Comparison of ENCODE assay signal across 16 cellular contexts in genomic region chr17:608911-609882, GRCh38.
DNase-seq lines count a peak whose midpoint lies in the region; ATAC-seq and TF ChIP-seq lines count a peak whose summit lies in the region.
"Had no signal": no experiment of that assay in that cellular context is flagged by ENCODE, and none has a peak within 500 bp of the region (broad histone marks: within the 10 kb centered on the region; RNA-seq: fewer than 3 reads in every experiment).

No MANE protein-coding gene starts in this region.

- no peak overlapping the region for H4K12ac ChIP-seq in trophoblast cell (ENCODE audit: low read depth, low read length)

- H3K4me2 ChIP-seq in trophoblast cell (ENCODE audit: low read length), result no peak overlapping the region

- TF ChIP-seq POLR2A in thyroid gland (IDR thresholded peaks at IDR 0.05), result no peak

- H3K79me2 ChIP-seq in trophoblast cell (ENCODE audit: control insufficient read depth, insufficient read depth, low read length, poor library complexity), result no peaks in the 10 kb centered on the region

- H3K14ac ChIP-seq in trophoblast cell (ENCODE audit: low read length), result no peak overlapping the region

- no peak overlapping the region for H3K4me3 ChIP-seq in trophoblast cell (ENCODE audit: low read depth, low read length)
- H3K4me3 ChIP-seq in thyroid gland (replicated peaks in 1 of 3), result no peak overlapping the region
- H3K4me3 ChIP-seq: cardiac muscle cell, heart left ventricle, lung had no signal

- TF ChIP-seq CTCF in GM13976 (IDR thresholded peaks at IDR 0.05; ENCODE audit: borderline replicate concordance, control extremely low read depth, extremely low read depth, insufficient read depth, missing control alignments), result no peak
- TF ChIP-seq CTCF in thyroid gland (IDR thresholded peaks at IDR 0.05), result no peak

- peak overlapping the region; percentile 55 for H3K27ac ChIP-seq in trophoblast cell (ENCODE audit: low read depth, low read length)
- H3K27ac ChIP-seq in thyroid gland, result no peak overlapping the region
- H3K27ac ChIP-seq: cardiac muscle cell, heart left ventricle had no signal

- peaks cover 2% of the 10 kb centered on the region for H3K79me1 ChIP-seq in trophoblast cell (ENCODE audit: low read length)

- H2BK120ac ChIP-seq in trophoblast cell (ENCODE audit: insufficient read depth, low read length, poor library complexity), result peak overlapping the region; percentile 81

- H3K9ac ChIP-seq in trophoblast cell (ENCODE audit: low read length), result no peak overlapping the region

- no peak overlapping the region for H3K23ac ChIP-seq in trophoblast cell (ENCODE audit: low read length)

- in situ Hi-C loops in GM13976 (cut with MboI; ENCODE audit: low sequenced_read_pairs, unreplicated experiment), result no loop called here

- no peak overlapping the region for H3K4ac ChIP-seq in trophoblast cell (ENCODE audit: low read depth, low read length)

- no peaks in the 10 kb centered on the region for H3K27me3 ChIP-seq in trophoblast cell (ENCODE audit: insufficient read depth, low read length)
- H3K27me3 ChIP-seq in thyroid gland, result no peaks in the 10 kb centered on the region
- H3K27me3 ChIP-seq: cardiac muscle cell, heart left ventricle had no signal

- DNase-seq in GM13976 (ENCODE audit: low spot score) (peak; percentile 42), NOMO-1 treated with DMSO at 0.1 percent for 48 hours (lab: John Stamatoyannopoulos, UW; ENCODE audit: unreplicated experiment) (peak; percentile 19), fibroblast of gingiva (ENCODE audit: low read depth) (peak; percentile 33), trophoblast cell (no peak), OCI-M1 (lab: John Stamatoyannopoulos, UW) (no peak), thyroid gland (no peak), NCI-H774 (lab: John Stamatoyannopoulos, UW) (no peak)
- DNase-seq: activated naive CD8-positive, alpha-beta T cell treated with anti-CD3 and anti-CD28 coated beads, Interleukin-2, amount 50 U/mL, for 24 hours; heart left ventricle; immature natural killer cell; NCI-H146; SHP77 treated with DMSO at 0.1 percent for 48 hours; stimulated activated CD4-positive, alpha-beta T cell treated with anti-CD3 and anti-CD28 coated beads, Interleukin-2, amount 100 ng/mL, for 48 hours had no signal

- peaks cover 8 to 12% of the 10 kb centered on the region in 2 experiments for H3K4me1 ChIP-seq in trophoblast cell (ENCODE audit: control insufficient read depth in 1 of 2, insufficient read depth in 2 of 2, low read length in 2 of 2)
- H3K4me1 ChIP-seq in thyroid gland, result peaks cover 8 to 15% of the 10 kb centered on the region in 2 donors

- H2AK5ac ChIP-seq in trophoblast cell (ENCODE audit: low read length), result no peak overlapping the region

- no peak overlapping the region for H2AFZ ChIP-seq in trophoblast cell (ENCODE audit: insufficient read depth, low read length, poor library complexity)

- H2BK12ac ChIP-seq in trophoblast cell (ENCODE audit: low read length), result peak overlapping the region; percentile 24

- WGBS in trophoblast cell (ENCODE audit: extremely low coverage, insufficient coverage, insufficient read length), result no CpG with 5 or more reads among the region's 14 CpGs
- WGBS in thyroid gland, 2 donors, result 90% methylated on average over 14 of the region's 14 CpGs

- peak overlapping the region; percentile 39 for H2BK5ac ChIP-seq in trophoblast cell (ENCODE audit: low read depth, low read length, poor library complexity)

- H4K91ac ChIP-seq in trophoblast cell (ENCODE audit: low read depth, low read length), result peak overlapping the region; percentile 51

- intact Hi-C loops in thyroid gland (cut with DNase I), result no loop called here

- peaks cover 2% of the 10 kb centered on the region for H3K9me3 ChIP-seq in trophoblast cell (ENCODE audit: insufficient read depth, low read depth, low read length)
- H3K9me3 ChIP-seq in thyroid gland, result no peaks in the 10 kb centered on the region
- H3K9me3 ChIP-seq: heart left ventricle had no signal

- H4K8ac ChIP-seq in trophoblast cell (ENCODE audit: low read depth, low read length), result no peak overlapping the region

- no peak for ATAC-seq in GM21529 (IDR thresholded peaks at IDR 0.05; ENCODE audit: unreplicated experiment)
- ATAC-seq: activated naive CD8-positive, alpha-beta T cell treated with anti-CD3 and anti-CD28 coated beads, Interleukin-2, amount 50 U/mL, for 24 hours; heart left ventricle had no signal

- H3K18ac ChIP-seq in trophoblast cell (ENCODE audit: low read length), result no peak overlapping the region

- H3K36me3 ChIP-seq in trophoblast cell (ENCODE audit: control insufficient read depth in 1 of 2, insufficient read depth in 2 of 2, low read length in 2 of 2) (peaks cover 5 to 12% of the 10 kb centered on the region in 2 experiments), thyroid gland (peaks cover 0 to 5% of the 10 kb centered on the region in 2 donors)
- H3K36me3 ChIP-seq: cardiac muscle cell had no signal

Comparison
In these comparisons a context has a peak if more than half of its experiments do, and no peak if none do; other contexts are left out.
1. DNase-seq: peak in GM13976 (single experiment), NOMO-1 treated with DMSO at 0.1 percent for 48 hours (single experiment) and fibroblast of gingiva (single experiment); none in trophoblast cell (0 of 2), OCI-M1 (single experiment), thyroid gland (0 of 2) and NCI-H774 (single experiment).